ENCODE assay signal across 25 cellular contexts in the genomic region with DNA sequence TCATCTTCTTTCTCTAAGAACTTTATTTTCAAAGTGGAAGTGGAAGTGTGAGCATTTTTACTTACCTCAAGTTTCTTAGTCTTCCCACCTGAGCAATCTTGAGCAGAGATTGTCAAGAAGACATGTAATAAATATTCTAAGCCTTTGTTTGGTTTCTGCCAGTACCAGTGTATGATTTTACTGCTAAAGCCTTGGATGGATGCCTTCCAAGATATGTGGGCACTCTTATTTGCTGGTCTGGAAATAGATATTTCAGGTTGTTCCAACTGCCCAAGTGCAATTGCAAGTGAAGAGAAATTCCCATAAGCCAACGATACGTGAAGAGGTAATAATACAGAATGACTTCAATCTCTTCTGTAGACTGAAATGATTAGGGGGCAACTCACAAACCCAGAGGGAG.
"Had no signal": no experiment of that assay in that cellular context is flagged by ENCODE, and none has a peak within 500 bp of the region (broad histone marks: within the 10 kb centered on the region; RNA-seq: fewer than 3 reads in every experiment).

No MANE protein-coding gene starts in this region.

- H3K4me3 ChIP-seq: left lung, mucosa of descending colon, neural progenitor cell, right atrium auricular region, right lobe of liver, smooth muscle cell, tibial nerve, uterus had no signal

- H3K9me3 ChIP-seq: left lung, mucosa of descending colon, neutrophil, right atrium auricular region, right lobe of liver, tibial nerve, uterus had no signal

- H3K4me1 ChIP-seq: left lung, neural progenitor cell, parathyroid adenoma, right atrium auricular region, right lobe of liver, tibial nerve, uterus had no signal

- H3K27me3 ChIP-seq: left lung, neural progenitor cell, neutrophil, right atrium auricular region, right lobe of liver, tibial nerve, uterus had no signal

- ATAC-seq: left colon; left lung; mucosa of descending colon; naive thymus-derived CD4-positive, alpha-beta T cell; right lobe of liver; stimulated activated memory B cell treated with anti-CD40 and anti-IgM and Interleukin-4, amounts not matched to agents 10 μg/mL and 1 μg/mL and 100 μg/mL, for 72 hours; stimulated activated naive CD8-positive, alpha-beta T cell treated with anti-CD3 and anti-CD28 coated beads, Interleukin-15, amount 100 ng/mL, for 72 hours had no signal

- H3K27ac ChIP-seq: left lung, neural progenitor cell, neutrophil, parathyroid adenoma, right atrium auricular region, right lobe of liver, tibial nerve, uterus had no signal

- DNase-seq: hippocampal formation; kidney; left colon; left lung; midbrain; mucosa of descending colon; naive thymus-derived CD4-positive, alpha-beta T cell; nephron progenitor cell; occipital lobe; right lobe of liver; stimulated activated CD4-positive, alpha-beta T cell treated with anti-CD3 and anti-CD28 coated beads, Interleukin-1b, Interleukin-23, amount 100 ng/mL, for 48 hours; stimulated activated CD4-positive, alpha-beta T cell treated with anti-CD3 and anti-CD28 coated beads, Interleukin-2, amount 100 ng/mL, for 48 hours; stimulated activated CD4-positive, alpha-beta T cell treated with anti-CD3 and anti-CD28 coated beads, Interleukin-4, amount 100 ng/mL, for 4 hours; stimulated activated CD8-positive, alpha-beta memory T cell treated with anti-CD3 and anti-CD28 coated beads, Interleukin-4, amount 100 ng/mL, for 48 hours; stimulated activated naive CD4-positive, alpha-beta T cell treated with Interleukin-2 at 50 U/mL for 16 hours; stimulated activated naive CD8-positive, alpha-beta T cell treated with anti-CD3 and anti-CD28 coated beads, Interleukin-15, amount 100 ng/mL, for 72 hours; substantia nigra; uterus had no signal

- H3K36me3 ChIP-seq: left lung, neural progenitor cell, neutrophil, right atrium auricular region, right lobe of liver, tibial nerve, uterus had no signal
